Comparison of ENCODE assay signal across 29 cellular contexts in genomic region chr6:71887744-71888115, GRCh38. TPM values are rescaled to one million over a fixed set of nuclear protein-coding genes. Genes with fewer than 3 reads are reported as not detected.
DNase-seq lines count a peak whose midpoint lies in the region; ATAC-seq and TF ChIP-seq lines count a peak whose summit lies in the region.
"Had no signal": no experiment of that assay in that cellular context is flagged by ENCODE, and none has a peak within 500 bp of the region (broad histone marks: within the 10 kb centered on the region; RNA-seq: fewer than 3 reads in every experiment).

No MANE protein-coding gene starts in this region.

- intact Hi-C loops in psoas muscle (cut with DNase I) = no loop called here

- H3K27ac ChIP-seq in psoas muscle = no peak overlapping the region
- H3K27ac ChIP-seq: 22Rv1, ascending aorta, gastroesophageal sphincter, left ventricle myocardium inferior, right atrium auricular region, SJCRH30, spleen had no signal

- ATAC-seq in psoas muscle = no peak

- peak overlapping the region; percentile 88 to 91 (median 89) for H3K4me3 Mint-ChIP-seq in nephron
- H3K4me3 Mint-ChIP-seq: activated CD4-positive, alpha-beta memory T cell treated with anti-CD3 and anti-CD28 coated beads, Interleukin-2, amount 10 ng/mL, durations not matched to agents 7 days and 5 days; activated naive CD8-positive, alpha-beta T cell treated with anti-CD3 and anti-CD28 coated beads for 36 hours had no signal

- TF ChIP-seq CTCF in nephron (IDR thresholded peaks at IDR 0.05; ENCODE audit: unreplicated experiment in 3 of 3) (no peak), psoas muscle (IDR thresholded peaks at IDR 0.05) (no peak)

- no peaks in the 10 kb centered on the region for H3K36me3 Mint-ChIP-seq in nephron (ENCODE audit: low read depth)
- H3K36me3 Mint-ChIP-seq: activated naive CD8-positive, alpha-beta T cell treated with anti-CD3 and anti-CD28 coated beads for 36 hours had no signal

- H3K9me3 Mint-ChIP-seq in nephron = no peaks in the 10 kb centered on the region
- H3K9me3 Mint-ChIP-seq: activated CD4-positive, alpha-beta memory T cell treated with anti-CD3 and anti-CD28 coated beads, Interleukin-2, amount 10 ng/mL, durations not matched to agents 7 days and 5 days had no signal

- WGBS in psoas muscle, 3 donors = 87 to 96% (median 95%) methylated on average over 1 of the region's 1 CpG

- DNase-seq in NCI-H1417 (lab: John Stamatoyannopoulos, UW) (peak in 2 of 3 experiments; percentile 24 to 46), NCI-H1417 treated with DMSO at 0.1 percent for 48 hours (lab: John Stamatoyannopoulos, UW) (no peak), cerebellar cortex (ENCODE audit: low spot score) (peak; percentile 56), psoas muscle (no peak), SW480 (ENCODE audit: low spot score) (no peak), foreskin melanocyte (no peak), NAMALWA (ENCODE audit: low spot score) (no peak)
- DNase-seq: activated CD4-positive, alpha-beta memory T cell treated with anti-CD3 and anti-CD28 coated beads, Interleukin-2, amount 10 ng/mL, durations not matched to agents 7 days and 5 days; activated CD4-positive, alpha-beta T cell treated with anti-CD3 and anti-CD28 coated beads for 1 hour; activated CD8-positive, alpha-beta memory T cell treated with anti-CD3 and anti-CD28 coated beads, Interleukin-2, amount 50 U/mL, for 48 hours; activated effector memory CD4-positive, alpha-beta T cell treated with Interleukin-2 at 50 U/mL for 16 hours; activated naive CD8-positive, alpha-beta T cell treated with anti-CD3 and anti-CD28 coated beads for 36 hours; central memory CD4-positive, alpha-beta T cell; dermis blood vessel endothelial cell; GOT3; left ventricle myocardium inferior; naive B cell; NCI-H1092 treated with DMSO at 0.1 percent for 48 hours; NCI-H2029 treated with DMSO at 0.1 percent for 48 hours; NCI-H226 had no signal

- H3K4me1 Mint-ChIP-seq in nephron = peaks cover 9% of the 10 kb centered on the region
- H3K4me1 Mint-ChIP-seq: CD14-positive monocyte had no signal

- H3K27me3 Mint-ChIP-seq in nephron (ENCODE audit: low read depth) = peaks cover 44% of the 10 kb centered on the region

- H3K4me3 ChIP-seq in psoas muscle = no peak overlapping the region

- no peaks in the 10 kb centered on the region for H3K9me3 ChIP-seq in psoas muscle
- H3K9me3 ChIP-seq: ascending aorta, gastroesophageal sphincter, left ventricle myocardium inferior, right atrium auricular region, SJCRH30, spleen had no signal

- no peaks in the 10 kb centered on the region for H3K4me1 ChIP-seq in psoas muscle
- H3K4me1 ChIP-seq: right atrium auricular region, SJCRH30 had no signal

- no peak overlapping the region for H3K27ac Mint-ChIP-seq in nephron
- H3K27ac Mint-ChIP-seq: activated CD4-positive, alpha-beta memory T cell treated with anti-CD3 and anti-CD28 coated beads, Interleukin-2, amount 10 ng/mL, durations not matched to agents 7 days and 5 days; activated naive CD8-positive, alpha-beta T cell treated with anti-CD3 and anti-CD28 coated beads for 36 hours; CD14-positive monocyte; naive B cell had no signal

- H3K27me3 ChIP-seq in psoas muscle (ENCODE audit: insufficient read depth in 3 of 3, low read length in 2 of 3) = peaks cover 0 to 39% (median 11%) of the 10 kb centered on the region in 3 donors
- H3K27me3 ChIP-seq: ascending aorta had no signal

- H3K36me3 ChIP-seq in psoas muscle (ENCODE audit: insufficient read depth in 1 of 2, low read depth in 1 of 2) = no peaks in the 10 kb centered on the region
- H3K36me3 ChIP-seq: ascending aorta, gastroesophageal sphincter, left ventricle myocardium inferior, right atrium auricular region, SJCRH30, spleen had no signal

RNA-seq across cellular contexts. Expression of gene RIMS1, which starts 1.4 kb away (rescaled TPM):
- total RNA-seq in psoas muscle = 1 to 10 TPM in 3 of 4 donors, under 1 TPM in 1; 0.22 to 2.0 (median 1.5) TPM
- polyA plus RNA-seq in psoas muscle = under 1 TPM; 0.03 to 0.18 (median 0.04) TPM
- total RNA-seq: activated CD4-positive, alpha-beta memory T cell treated with anti-CD3 and anti-CD28 coated beads, Interleukin-2, amount 10 ng/mL, durations not matched to agents 7 days and 5 days; activated naive CD8-positive, alpha-beta T cell treated with anti-CD3 and anti-CD28 coated beads for 36 hours; ascending aorta; spleen; T-helper 1 cell treated with Interleukin-12 subunit alpha and Interleukin-12 subunit beta and Interleukin-4 antibody, amounts not matched to agents 30 ng/mL and 1 ng/mL, for 36 hours had no signal
- polyA plus RNA-seq: CD14-positive monocyte, spleen had no signal

Comparison
In these comparisons a context has a peak if more than half of its experiments do, and no peak if none do; other contexts are left out.
1. DNase-seq: peak in NCI-H1417 (2 of 3) and cerebellar cortex (single experiment); none in NCI-H1417 treated with DMSO at 0.1 percent for 48 hours (single experiment), psoas muscle (0 of 2), SW480 (single experiment), foreskin melanocyte (single experiment) and NAMALWA (single experiment).